In the genomic region with DNA sequence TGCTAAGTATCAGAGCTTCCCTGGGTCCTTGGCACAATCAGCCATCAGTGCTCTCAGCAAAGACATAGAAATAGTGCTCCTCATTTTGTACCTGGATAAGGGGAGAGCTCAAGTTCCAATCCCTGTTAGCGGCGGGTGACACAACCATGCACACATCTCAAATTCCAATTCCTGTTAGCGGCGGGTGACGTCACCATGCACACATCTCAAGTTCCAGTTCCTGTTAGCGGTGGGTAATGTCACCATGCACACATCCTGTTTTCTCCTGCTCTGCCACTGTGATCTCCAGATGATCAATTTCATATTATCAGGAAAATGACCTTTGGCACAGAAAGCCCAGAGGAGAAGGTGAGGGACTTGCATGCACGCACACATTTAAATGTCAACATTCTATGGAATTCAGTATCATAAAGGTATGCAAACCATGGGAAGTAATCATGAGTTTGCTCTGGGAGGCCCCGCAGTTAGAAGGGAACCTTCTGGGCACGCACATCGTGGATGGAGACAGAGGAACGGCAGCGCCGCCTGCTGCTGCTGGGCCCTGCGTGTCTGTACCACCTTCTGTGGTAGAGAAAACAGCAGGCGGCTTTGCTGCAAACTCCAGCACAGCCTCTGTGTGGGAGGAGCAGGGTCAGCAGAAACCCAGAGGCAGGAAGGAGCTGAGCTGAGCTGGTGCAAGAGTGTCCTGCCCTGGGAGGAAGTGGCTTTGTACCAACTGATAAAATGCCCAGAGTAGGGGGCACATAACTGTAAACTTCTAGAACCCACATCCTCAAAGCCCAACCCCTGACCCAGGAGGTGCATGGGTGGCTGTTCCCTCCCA, we compare ENCODE assay signal across 8 cellular contexts.
DNase-seq lines count a peak whose midpoint lies in the region; ATAC-seq and TF ChIP-seq lines count a peak whose summit lies in the region.

No MANE protein-coding gene starts in this region.

- TF ChIP-seq EP300 in suprapubic skin (IDR thresholded peaks at IDR 0.05): no peak

- peak; percentile 81 for ATAC-seq in GM19455 (IDR thresholded peaks at IDR 0.05; ENCODE audit: unreplicated experiment)
- peak; percentile 88 for ATAC-seq in HG03571 (IDR thresholded peaks at IDR 0.05; ENCODE audit: unreplicated experiment)

- no peaks in the 10 kb centered on the region for H3K27me3 ChIP-seq in suprapubic skin

- TF ChIP-seq POLR2A in suprapubic skin (IDR thresholded peaks at IDR 0.05): no peak

- DNase-seq in CMK (ENCODE audit: low read depth) (peak; percentile 82), RKO (ENCODE audit: low spot score) (peak; percentile 22), fibroblast of the conjunctiva (ENCODE audit: low read depth) (peak; percentile 69), occipital lobe (lab: John Stamatoyannopoulos, UW) (peak; percentile 82), suprapubic skin (ENCODE audit: low spot score in 2 of 2) (peak; percentile 87 to 91)
- peak; percentile 56 for DNase-seq in activated T-helper 9 cell treated with anti-CD3 and anti-CD28 coated beads, Interleukin-2, amount 50 U/mL, for 16 hours (ENCODE audit: low read depth)

- H3K36me3 ChIP-seq in suprapubic skin: no peaks in the 10 kb centered on the region

- 71% methylated on average over 13 of the region's 15 CpGs for WGBS in suprapubic skin

- no peak overlapping the region for H3K4me3 ChIP-seq in suprapubic skin

- H3K9me3 ChIP-seq in suprapubic skin: no peaks in the 10 kb centered on the region

- TF ChIP-seq CTCF in suprapubic skin (IDR thresholded peaks at IDR 0.05): peak in 1 of 2 donors; percentile 49

- peaks cover 52% of the 10 kb centered on the region for H3K4me1 ChIP-seq in suprapubic skin

- peak overlapping the region; percentile 70 for H3K27ac ChIP-seq in suprapubic skin

Comparison
In these comparisons a context has a peak if more than half of its experiments do, and no peak if none do; other contexts are left out.
1. DNase-seq: peak in every context shown above with its lines; median percentile 89 in suprapubic skin; 82 in CMK; 82 in occipital lobe; 69 in fibroblast of the conjunctiva; 56 in activated T-helper 9 cell treated with anti-CD3 and anti-CD28 coated beads, Interleukin-2, amount 50 U/mL, for 16 hours; 22 in RKO.